Comparison of ENCODE assay signal across 17 cellular contexts in the genomic region with DNA sequence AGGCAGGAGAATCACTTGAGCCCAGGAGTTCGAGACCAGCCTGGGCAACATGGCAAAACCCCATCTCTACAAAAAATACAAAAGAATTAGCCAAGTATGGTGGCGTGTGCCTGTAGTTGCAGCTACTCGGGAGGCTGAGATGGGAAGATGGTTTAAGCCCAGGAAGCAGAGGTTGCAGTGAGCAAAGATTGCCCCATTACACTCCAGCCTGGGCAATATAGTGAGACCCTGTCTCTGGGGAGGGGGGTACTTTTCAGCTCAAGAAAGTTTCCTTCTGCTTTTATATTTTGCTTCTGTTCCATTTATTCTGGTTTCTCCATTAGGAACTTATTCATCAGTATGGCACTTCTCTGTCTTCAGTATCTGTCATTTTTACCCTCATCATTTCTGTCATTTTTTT.
"Had no signal": no experiment of that assay in that cellular context is flagged by ENCODE, and none has a peak within 500 bp of the region (broad histone marks: within the 10 kb centered on the region; RNA-seq: fewer than 3 reads in every experiment).

No MANE protein-coding gene starts in this region.

- H3K36me3 ChIP-seq: brain microvascular endothelial cell, esophagus squamous epithelium, neural progenitor cell, ovary, sigmoid colon had no signal

- H3K4me1 ChIP-seq: esophagus squamous epithelium, neural progenitor cell had no signal

- H3K4me3 Mint-ChIP-seq: activated T-cell treated with anti-CD3 and anti-CD28 coated beads, Interleukin-2, amount 50 U/mL, for 4 hours; neural progenitor cell had no signal

- H2AFZ ChIP-seq: neural progenitor cell had no signal

- FAIRE-seq: endothelial cell of umbilical vein had no signal

- H3K9ac ChIP-seq: neural progenitor cell had no signal

- H3K27ac ChIP-seq: brain microvascular endothelial cell, esophagus squamous epithelium, neural progenitor cell, ovary had no signal

- H3K9me3 Mint-ChIP-seq: activated T-cell treated with anti-CD3 and anti-CD28 coated beads, Interleukin-2, amount 50 U/mL, for 4 hours had no signal

- H3K27ac Mint-ChIP-seq: neural progenitor cell had no signal

- H3K27me3 ChIP-seq: brain microvascular endothelial cell, esophagus squamous epithelium, neural progenitor cell, ovary, sigmoid colon had no signal

- H3K9me3 ChIP-seq: esophagus squamous epithelium, ovary, sigmoid colon had no signal

- DNase-seq: activated CD4-positive, alpha-beta T cell treated with anti-CD3 and anti-CD28 coated beads, Interleukin-2, amount 50 U/mL, for 4 hours; activated effector memory CD4-positive, alpha-beta T cell treated with anti-CD3 and anti-CD28 coated beads, Interleukin-2, amount 50 U/mL, for 16 hours; activated T-cell treated with anti-CD3 and anti-CD28 coated beads, Interleukin-2, amount 50 U/mL, for 4 hours; anterior cingulate cortex; brain microvascular endothelial cell; cortex of kidney; effector CD4-positive, alpha-beta T cell; esophagus squamous epithelium; hypothalamus; kidney glomerular epithelial cell; ovary; sigmoid colon; stimulated activated CD4-positive, alpha-beta T cell treated with anti-CD3 and anti-CD28 coated beads, Interleukin-2, amount 100 ng/mL, for 24 hours; substantia nigra had no signal

- ATAC-seq: activated CD4-positive, CD25-positive, alpha-beta regulatory T cell treated with anti-CD3 and anti-CD28 coated beads, Interleukin-2, amount 50 U/mL, for 24 hours; activated T-cell treated with anti-CD3 and anti-CD28 coated beads, Interleukin-2, amount 50 U/mL, for 4 hours had no signal

- H3K4me1 Mint-ChIP-seq: neural progenitor cell had no signal

- H3K4me3 ChIP-seq: esophagus squamous epithelium, neural progenitor cell, ovary, sigmoid colon had no signal

- H3K4me2 ChIP-seq: neural progenitor cell had no signal
